In the genomic region with DNA sequence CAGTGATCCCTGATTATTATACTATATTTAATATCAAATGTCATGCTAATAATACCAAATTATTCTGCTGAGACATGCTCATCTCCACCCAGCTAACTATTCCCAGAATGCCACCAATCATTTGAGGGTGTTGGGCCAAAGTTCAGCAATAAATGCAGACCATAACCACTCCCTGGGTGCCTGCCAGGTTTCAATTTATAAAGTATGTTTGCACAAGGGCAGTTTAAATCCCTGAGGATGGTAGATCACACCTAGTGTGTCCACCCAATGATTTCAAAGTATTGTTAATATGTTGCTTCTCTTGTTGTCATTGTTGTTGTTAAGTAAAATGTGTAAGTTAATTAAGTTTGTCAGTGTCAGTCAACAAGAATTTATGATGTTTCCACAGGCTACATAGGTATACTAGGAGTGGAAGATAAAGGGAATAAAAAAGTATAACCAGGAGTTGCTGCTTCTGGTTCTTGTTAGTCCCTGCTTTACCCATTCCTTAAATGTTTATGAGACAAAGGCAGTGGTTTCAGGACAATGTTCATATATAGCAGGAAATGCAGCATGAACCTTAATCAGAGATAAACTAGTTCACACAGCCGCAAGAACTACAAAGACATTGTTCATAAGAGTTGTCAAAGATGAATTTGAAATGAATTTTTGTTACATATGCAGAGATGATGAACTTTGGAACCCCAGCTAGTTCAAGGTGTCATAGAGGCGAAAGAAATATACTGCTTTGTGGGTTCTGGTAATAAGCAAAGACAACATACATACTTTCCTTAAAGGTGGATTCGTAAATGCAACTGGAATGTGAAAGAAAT, we compare ENCODE assay signal across 2 cellular contexts.
TF ChIP-seq lines count a peak whose summit lies in the region.

No MANE protein-coding gene starts in this region.

TF ChIP-seq in HEK293T, 16 proteins besides CTCF, POLR2A, EP300 and RAD21:
- TF ChIP-seq, protein P1, sequence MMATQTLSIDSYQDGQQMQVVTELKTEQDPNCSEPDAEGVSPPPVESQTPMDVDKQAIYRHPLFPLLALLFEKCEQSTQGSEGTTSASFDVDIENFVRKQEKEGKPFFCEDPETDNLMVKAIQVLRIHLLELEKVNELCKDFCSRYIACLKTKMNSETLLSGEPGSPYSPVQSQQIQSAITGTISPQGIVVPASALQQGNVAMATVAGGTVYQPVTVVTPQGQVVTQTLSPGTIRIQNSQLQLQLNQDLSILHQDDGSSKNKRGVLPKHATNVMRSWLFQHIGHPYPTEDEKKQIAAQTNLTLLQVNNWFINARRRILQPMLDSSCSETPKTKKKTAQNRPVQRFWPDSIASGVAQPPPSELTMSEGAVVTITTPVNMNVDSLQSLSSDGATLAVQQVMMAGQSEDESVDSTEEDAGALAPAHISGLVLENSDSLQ (IDR thresholded peaks at IDR 0.05) = peak; percentile 50; the same call in 1 of the 2 replicates
- TF ChIP-seq SUZ12 (IDR thresholded peaks at IDR 0.05) = no peak

TF ChIP-seq in WTC11, 78 proteins besides CTCF, POLR2A, EP300 and RAD21:
- TF ChIP-seq, protein P2, sequence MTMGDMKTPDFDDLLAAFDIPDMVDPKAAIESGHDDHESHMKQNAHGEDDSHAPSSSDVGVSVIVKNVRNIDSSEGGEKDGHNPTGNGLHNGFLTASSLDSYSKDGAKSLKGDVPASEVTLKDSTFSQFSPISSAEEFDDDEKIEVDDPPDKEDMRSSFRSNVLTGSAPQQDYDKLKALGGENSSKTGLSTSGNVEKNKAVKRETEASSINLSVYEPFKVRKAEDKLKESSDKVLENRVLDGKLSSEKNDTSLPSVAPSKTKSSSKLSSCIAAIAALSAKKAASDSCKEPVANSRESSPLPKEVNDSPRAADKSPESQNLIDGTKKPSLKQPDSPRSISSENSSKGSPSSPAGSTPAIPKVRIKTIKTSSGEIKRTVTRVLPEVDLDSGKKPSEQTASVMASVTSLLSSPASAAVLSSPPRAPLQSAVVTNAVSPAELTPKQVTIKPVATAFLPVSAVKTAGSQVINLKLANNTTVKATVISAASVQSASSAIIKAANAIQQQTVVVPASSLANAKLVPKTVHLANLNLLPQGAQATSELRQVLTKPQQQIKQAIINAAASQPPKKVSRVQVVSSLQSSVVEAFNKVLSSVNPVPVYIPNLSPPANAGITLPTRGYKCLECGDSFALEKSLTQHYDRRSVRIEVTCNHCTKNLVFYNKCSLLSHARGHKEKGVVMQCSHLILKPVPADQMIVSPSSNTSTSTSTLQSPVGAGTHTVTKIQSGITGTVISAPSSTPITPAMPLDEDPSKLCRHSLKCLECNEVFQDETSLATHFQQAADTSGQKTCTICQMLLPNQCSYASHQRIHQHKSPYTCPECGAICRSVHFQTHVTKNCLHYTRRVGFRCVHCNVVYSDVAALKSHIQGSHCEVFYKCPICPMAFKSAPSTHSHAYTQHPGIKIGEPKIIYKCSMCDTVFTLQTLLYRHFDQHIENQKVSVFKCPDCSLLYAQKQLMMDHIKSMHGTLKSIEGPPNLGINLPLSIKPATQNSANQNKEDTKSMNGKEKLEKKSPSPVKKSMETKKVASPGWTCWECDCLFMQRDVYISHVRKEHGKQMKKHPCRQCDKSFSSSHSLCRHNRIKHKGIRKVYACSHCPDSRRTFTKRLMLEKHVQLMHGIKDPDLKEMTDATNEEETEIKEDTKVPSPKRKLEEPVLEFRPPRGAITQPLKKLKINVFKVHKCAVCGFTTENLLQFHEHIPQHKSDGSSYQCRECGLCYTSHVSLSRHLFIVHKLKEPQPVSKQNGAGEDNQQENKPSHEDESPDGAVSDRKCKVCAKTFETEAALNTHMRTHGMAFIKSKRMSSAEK (CRISPR knock-in tag; IDR thresholded peaks at IDR 0.05; ENCODE audit: borderline replicate concordance) = no peak
- TF ChIP-seq GTF2I (CRISPR knock-in tag; conservative IDR thresholded peaks at IDR 0.05) = no peak
- no peak for TF ChIP-seq PRRX2 (CRISPR knock-in tag; IDR thresholded peaks at IDR 0.05)
- TF ChIP-seq FOXJ3 (CRISPR knock-in tag; IDR thresholded peaks at IDR 0.05; ENCODE audit: borderline replicate concordance) = no peak
TF ChIP-seq in WTC11: peak in this region for 0.
